ENCODE assay signal across 1 cellular context in the genomic region with DNA sequence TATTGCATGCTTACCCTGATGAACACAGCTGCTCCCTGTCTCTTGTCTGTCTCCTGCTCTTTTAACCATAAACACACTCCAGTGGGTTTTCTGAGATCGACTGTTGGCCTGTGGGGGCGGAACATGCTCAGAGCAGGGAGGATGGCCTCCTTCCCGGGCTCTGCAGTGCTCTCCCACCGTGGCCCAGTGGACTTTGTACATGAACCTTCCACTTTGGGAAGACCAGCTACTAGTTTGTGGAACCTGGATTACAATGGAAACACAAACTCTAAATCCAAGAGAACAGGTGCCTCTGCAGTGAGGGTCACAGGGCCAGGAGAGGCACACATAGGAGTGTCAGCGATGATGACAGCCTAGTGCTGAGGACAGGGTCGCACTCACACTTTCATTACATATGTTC.
TF ChIP-seq lines count a peak whose summit lies in the region.

No MANE protein-coding gene starts in this region.

TF ChIP-seq in HepG2, 621 proteins besides CTCF, POLR2A, EP300 and RAD21 (continued from another document):
- TF ChIP-seq MNT (IDR thresholded peaks at IDR 0.05), result no peak
- 0 out of 2 replicates have a peak, but pooled peaks have one; percentile 37 for TF ChIP-seq ZNF691 (CRISPR knock-in tag; IDR thresholded peaks at IDR 0.05; ENCODE audit: borderline replicate concordance, low read depth)
- TF ChIP-seq ZNF678 (CRISPR knock-in tag; IDR thresholded peaks at IDR 0.05), result no peak
- TF ChIP-seq KLF9 (CRISPR knock-in tag; IDR thresholded peaks at IDR 0.05; ENCODE audit: low read depth), result no peak
- TF ChIP-seq GFI1 (CRISPR knock-in tag; IDR thresholded peaks at IDR 0.05; ENCODE audit: borderline replicate concordance), result no peak
- TF ChIP-seq ZNF292 (CRISPR knock-in tag; IDR thresholded peaks at IDR 0.05; ENCODE audit: borderline replicate concordance, low read depth), result peak; percentile 21; the same call in 1 of the 2 replicates
- TF ChIP-seq ZFP91 (CRISPR knock-in tag; IDR thresholded peaks at IDR 0.05; ENCODE audit: borderline replicate concordance), result no peak
- TF ChIP-seq FLYWCH1 (CRISPR knock-in tag; IDR thresholded peaks at IDR 0.05), result no peak
- no peak for TF ChIP-seq SRSF1 (optimal IDR thresholded peaks at IDR 0.05; ENCODE audit: low read depth, low read length)
- TF ChIP-seq HDAC1 (CRISPR knock-in tag; IDR thresholded peaks at IDR 0.05), result no peak
- no peak for TF ChIP-seq ADNP (CRISPR knock-in tag; IDR thresholded peaks at IDR 0.05)
- TF ChIP-seq, protein P1, sequence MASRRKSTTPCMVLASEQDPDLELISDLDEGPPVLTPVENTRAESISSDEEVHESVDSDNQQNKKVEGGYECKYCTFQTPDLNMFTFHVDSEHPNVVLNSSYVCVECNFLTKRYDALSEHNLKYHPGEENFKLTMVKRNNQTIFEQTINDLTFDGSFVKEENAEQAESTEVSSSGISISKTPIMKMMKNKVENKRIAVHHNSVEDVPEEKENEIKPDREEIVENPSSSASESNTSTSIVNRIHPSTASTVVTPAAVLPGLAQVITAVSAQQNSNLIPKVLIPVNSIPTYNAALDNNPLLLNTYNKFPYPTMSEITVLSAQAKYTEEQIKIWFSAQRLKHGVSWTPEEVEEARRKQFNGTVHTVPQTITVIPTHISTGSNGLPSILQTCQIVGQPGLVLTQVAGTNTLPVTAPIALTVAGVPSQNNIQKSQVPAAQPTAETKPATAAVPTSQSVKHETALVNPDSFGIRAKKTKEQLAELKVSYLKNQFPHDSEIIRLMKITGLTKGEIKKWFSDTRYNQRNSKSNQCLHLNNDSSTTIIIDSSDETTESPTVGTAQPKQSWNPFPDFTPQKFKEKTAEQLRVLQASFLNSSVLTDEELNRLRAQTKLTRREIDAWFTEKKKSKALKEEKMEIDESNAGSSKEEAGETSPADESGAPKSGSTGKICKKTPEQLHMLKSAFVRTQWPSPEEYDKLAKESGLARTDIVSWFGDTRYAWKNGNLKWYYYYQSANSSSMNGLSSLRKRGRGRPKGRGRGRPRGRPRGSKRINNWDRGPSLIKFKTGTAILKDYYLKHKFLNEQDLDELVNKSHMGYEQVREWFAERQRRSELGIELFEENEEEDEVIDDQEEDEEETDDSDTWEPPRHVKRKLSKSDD (CRISPR knock-in tag; IDR thresholded peaks at IDR 0.05; ENCODE audit: low read depth), result no peak
- TF ChIP-seq HDAC2 (CRISPR knock-in tag; IDR thresholded peaks at IDR 0.05), result peak; percentile 37; the same call in 1 of the 2 replicates
- TF ChIP-seq ZNF644 (CRISPR knock-in tag; IDR thresholded peaks at IDR 0.05; ENCODE audit: low read depth), result peak; percentile 75; the same call in 1 of the 2 replicates
- no peak for TF ChIP-seq LCORL (IDR thresholded peaks at IDR 0.05)
- no peak for TF ChIP-seq LCORL (CRISPR knock-in tag; IDR thresholded peaks at IDR 0.05)
- 0 out of 2 replicates have a peak, but pooled peaks have one; percentile 14 for TF ChIP-seq POGZ (CRISPR knock-in tag; IDR thresholded peaks at IDR 0.05)
- TF ChIP-seq ZNF652 (CRISPR knock-in tag; IDR thresholded peaks at IDR 0.05; ENCODE audit: borderline replicate concordance, low read depth), result no peak
- peak; percentile 64; the same call in 1 of the 2 replicates for TF ChIP-seq ONECUT2 (CRISPR knock-in tag; IDR thresholded peaks at IDR 0.05)
- no peak for TF ChIP-seq ZNF337 (CRISPR knock-in tag; IDR thresholded peaks at IDR 0.05; ENCODE audit: borderline replicate concordance, low read depth)
- no peak for TF ChIP-seq SMARCE1 (IDR thresholded peaks at IDR 0.05; ENCODE audit: borderline replicate concordance)
- no peak for TF ChIP-seq EED (CRISPR knock-in tag; IDR thresholded peaks at IDR 0.05)
- TF ChIP-seq ZNF512B (CRISPR knock-in tag; IDR thresholded peaks at IDR 0.05; ENCODE audit: borderline replicate concordance), result no peak
- no peak for TF ChIP-seq IKZF4 (CRISPR knock-in tag; IDR thresholded peaks at IDR 0.05; ENCODE audit: borderline replicate concordance, low read depth, not compliant biosample characterization)
- no peak for TF ChIP-seq ZNF547 (CRISPR knock-in tag; IDR thresholded peaks at IDR 0.05)
- TF ChIP-seq TAF1 (CRISPR knock-in tag; IDR thresholded peaks at IDR 0.05), result no peak
- no peak for TF ChIP-seq DR1 (CRISPR knock-in tag; IDR thresholded peaks at IDR 0.05)
- TF ChIP-seq, protein P2, sequence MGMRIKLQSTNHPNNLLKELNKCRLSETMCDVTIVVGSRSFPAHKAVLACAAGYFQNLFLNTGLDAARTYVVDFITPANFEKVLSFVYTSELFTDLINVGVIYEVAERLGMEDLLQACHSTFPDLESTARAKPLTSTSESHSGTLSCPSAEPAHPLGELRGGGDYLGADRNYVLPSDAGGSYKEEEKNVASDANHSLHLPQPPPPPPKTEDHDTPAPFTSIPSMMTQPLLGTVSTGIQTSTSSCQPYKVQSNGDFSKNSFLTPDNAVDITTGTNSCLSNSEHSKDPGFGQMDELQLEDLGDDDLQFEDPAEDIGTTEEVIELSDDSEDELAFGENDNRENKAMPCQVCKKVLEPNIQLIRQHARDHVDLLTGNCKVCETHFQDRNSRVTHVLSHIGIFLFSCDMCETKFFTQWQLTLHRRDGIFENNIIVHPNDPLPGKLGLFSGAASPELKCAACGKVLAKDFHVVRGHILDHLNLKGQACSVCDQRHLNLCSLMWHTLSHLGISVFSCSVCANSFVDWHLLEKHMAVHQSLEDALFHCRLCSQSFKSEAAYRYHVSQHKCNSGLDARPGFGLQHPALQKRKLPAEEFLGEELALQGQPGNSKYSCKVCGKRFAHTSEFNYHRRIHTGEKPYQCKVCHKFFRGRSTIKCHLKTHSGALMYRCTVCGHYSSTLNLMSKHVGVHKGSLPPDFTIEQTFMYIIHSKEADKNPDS (CRISPR knock-in tag; IDR thresholded peaks at IDR 0.05), result no peak
- TF ChIP-seq ZNF660 (CRISPR knock-in tag; IDR thresholded peaks at IDR 0.05; ENCODE audit: borderline replicate concordance, low read depth), result no peak
- no peak for TF ChIP-seq PHF20 (CRISPR knock-in tag; IDR thresholded peaks at IDR 0.05)
- TF ChIP-seq SP1 (IDR thresholded peaks at IDR 0.05), result no peak
- no peak for TF ChIP-seq SP1 (CRISPR knock-in tag; IDR thresholded peaks at IDR 0.05)
- peak; percentile 86 for TF ChIP-seq HNF4A (CRISPR knock-in tag; IDR thresholded peaks at IDR 0.05)
- no peak for TF ChIP-seq SIN3B (IDR thresholded peaks at IDR 0.05; ENCODE audit: low read length)
- TF ChIP-seq ZMYM4 (CRISPR knock-in tag; IDR thresholded peaks at IDR 0.05), result peak; percentile 39; the same call in 1 of the 2 replicates
- TF ChIP-seq ZNF556 (CRISPR knock-in tag; IDR thresholded peaks at IDR 0.05; ENCODE audit: borderline replicate concordance), result peak; percentile 30; the same call in 1 of the 2 replicates
- TF ChIP-seq SMARCC2 (IDR thresholded peaks at IDR 0.05), result no peak
- peak; percentile 36; the same call in 1 of the 2 replicates for TF ChIP-seq NCOR1 (IDR thresholded peaks at IDR 0.05; ENCODE audit: borderline replicate concordance, low read length)
